Comparison of ENCODE assay signal across 13 cellular contexts in genomic region chr3:190491533-190492054, GRCh38. TPM values are rescaled to one million over a fixed set of nuclear protein-coding genes. Genes with fewer than 3 reads are reported as not detected.
DNase-seq lines count a peak whose midpoint lies in the region; TF ChIP-seq lines count a peak whose summit lies in the region.
"Had no signal": no experiment of that assay in that cellular context is flagged by ENCODE, and none has a peak within 500 bp of the region (broad histone marks: within the 10 kb centered on the region; RNA-seq: fewer than 3 reads in every experiment).

No MANE protein-coding gene starts in this region.

- H3K27ac ChIP-seq in right atrium auricular region = peak overlapping the region; percentile 56 to 82
- H3K27ac ChIP-seq: parathyroid adenoma, suprapubic skin had no signal

- H3K9me3 ChIP-seq in right atrium auricular region = no peaks in the 10 kb centered on the region
- H3K9me3 ChIP-seq: suprapubic skin had no signal

- H3K4me1 Mint-ChIP-seq in type B pancreatic cell (ENCODE audit: unreplicated experiment) = no peaks in the 10 kb centered on the region

- H3K36me3 Mint-ChIP-seq in type B pancreatic cell = no peaks in the 10 kb centered on the region

- no peak overlapping the region for H3K4me3 Mint-ChIP-seq in type B pancreatic cell
- H3K4me3 Mint-ChIP-seq: CD4-positive, alpha-beta T cell had no signal

- peaks cover 16% of the 10 kb centered on the region for H3K27me3 Mint-ChIP-seq in type B pancreatic cell

- H3K27ac Mint-ChIP-seq in type B pancreatic cell = no peak overlapping the region
- H3K27ac Mint-ChIP-seq: CD4-positive, alpha-beta T cell had no signal

- no peaks in the 10 kb centered on the region for H3K36me3 ChIP-seq in right atrium auricular region
- H3K36me3 ChIP-seq: suprapubic skin had no signal

- no peaks in the 10 kb centered on the region for H3K4me1 ChIP-seq in right atrium auricular region
- H3K4me1 ChIP-seq: parathyroid adenoma, suprapubic skin had no signal

- peak; percentile 13 for DNase-seq in stimulated activated CD4-positive, alpha-beta T cell treated with anti-CD3 and anti-CD28 coated beads, Interleukin-1b, Interleukin-23, amount 100 ng/mL, for 48 hours
- DNase-seq in stimulated activated CD4-positive, alpha-beta T cell treated with anti-CD3 and anti-CD28 coated beads, Interleukin-2, amount 100 ng/mL, for 48 hours = no peak
- peak; percentile 60 for DNase-seq in activated CD8-positive, alpha-beta memory T cell treated with anti-CD3 and anti-CD28 coated beads, Interleukin-2, amount 50 U/mL, for 48 hours
- DNase-seq in right atrium auricular region (ENCODE audit: low spot score) = no peak
- DNase-seq in posterior vena cava (ENCODE audit: low spot score) = no peak
- no peak for DNase-seq in GM10266 (ENCODE audit: extremely low spot score)
- DNase-seq in type B pancreatic cell (ENCODE audit: extremely low spot score, unreplicated experiment) = no peak
- DNase-seq: CD4-positive, alpha-beta T cell; mesendoderm; NCI-H1092 treated with DMSO at 0.1 percent for 48 hours had no signal

- intact Hi-C loops in posterior vena cava (cut with DNase I) = no loop called here

- TF ChIP-seq CTCF in right atrium auricular region (IDR thresholded peaks at IDR 0.05) (no peak), GM10266 (IDR thresholded peaks at IDR 0.05; ENCODE audit: control insufficient read depth, insufficient read depth, low read depth, missing control alignments) (no peak), type B pancreatic cell (conservative IDR thresholded peaks at IDR 0.05) (no peak)

- H3K4me3 ChIP-seq in right atrium auricular region = no peak overlapping the region
- H3K4me3 ChIP-seq: suprapubic skin had no signal

- H3K9me3 Mint-ChIP-seq in type B pancreatic cell = no peaks in the 10 kb centered on the region
- H3K9me3 Mint-ChIP-seq: CD4-positive, alpha-beta T cell had no signal

- H3K27me3 ChIP-seq in right atrium auricular region = no peaks in the 10 kb centered on the region
- H3K27me3 ChIP-seq: suprapubic skin had no signal

RNA-seq across cellular contexts. Expression of gene IL1RAP, which starts 22.3 kb away (rescaled TPM):
- total RNA-seq in right atrium auricular region (1 to 10 TPM; 3.4 to 6.3 TPM), posterior vena cava (10 to 100 TPM; 10.2 to 17.2 TPM), type B pancreatic cell (ENCODE audit: low replicate concordance) (8.2 and 14.8 TPM in 2 replicates)

RNA-seq across cellular contexts. Expression of gene TMEM207, which starts 41.9 kb away (rescaled TPM):
- total RNA-seq in right atrium auricular region (not detected), posterior vena cava (not detected), type B pancreatic cell (ENCODE audit: low replicate concordance) (not detected in 2 replicates)
- total RNA-seq: CD4-positive, alpha-beta T cell; endothelial cell of umbilical vein; suprapubic skin had no signal

Comparison
In these comparisons a context has a peak if more than half of its experiments do, and no peak if none do; other contexts are left out.
1. DNase-seq: peak in stimulated activated CD4-positive, alpha-beta T cell treated with anti-CD3 and anti-CD28 coated beads, Interleukin-1b, Interleukin-23, amount 100 ng/mL, for 48 hours (single experiment) and activated CD8-positive, alpha-beta memory T cell treated with anti-CD3 and anti-CD28 coated beads, Interleukin-2, amount 50 U/mL, for 48 hours (single experiment); none in stimulated activated CD4-positive, alpha-beta T cell treated with anti-CD3 and anti-CD28 coated beads, Interleukin-2, amount 100 ng/mL, for 48 hours (0 of 2), right atrium auricular region (single experiment), posterior vena cava (single experiment), GM10266 (single experiment) and type B pancreatic cell (single experiment).